In genomic region chr11:10456519-10456918, GRCh38 we compare ENCODE assay signal across 8 cellular contexts. TPM values are rescaled to one million over a fixed set of nuclear protein-coding genes. Genes with fewer than 3 reads are reported as not detected.
DNase-seq lines count a peak whose midpoint lies in the region; ATAC-seq, FAIRE-seq and TF ChIP-seq lines count a peak whose summit lies in the region.

No MANE protein-coding gene starts in this region.

- intact Hi-C loops in thyroid gland (cut with DNase I) = no loop called here

- FAIRE-seq in D721Med (lab: Jason Lieb, UNC) = no peak

- POLR2A ChIA-PET in GM10248 (lab: Yijun Ruan, JAX) = interaction anchor here (2.1 kb wide), 1 partner anchor 14 kb away, joined by 10 read pairs; no protein-coding TSS in a partner anchor

- H3K27me3 ChIP-seq in mucosa of stomach (ENCODE audit: control insufficient read depth, insufficient read depth, low read length) (no peaks in the 10 kb centered on the region), thyroid gland (no peaks in the 10 kb centered on the region)

- in situ Hi-C loops in astrocyte of the cerebellum (cut with HindIII; ENCODE audit: low sequenced_read_pairs) = no loop called here

- H3K4me3 ChIP-seq in astrocyte of the cerebellum (ENCODE audit: low read depth, low read length) (peak overlapping the region; percentile 13), mucosa of stomach (ENCODE audit: low read length) (no peak overlapping the region), thyroid gland (replicated peaks in 1 of 3) (no peak overlapping the region)

- DNase-seq in DMS79 (lab: John Stamatoyannopoulos, UW) = peak; percentile 73
- peak; percentile 40 for DNase-seq in NCI-H128 (lab: John Stamatoyannopoulos, UW; ENCODE audit: unreplicated experiment)
- DNase-seq in astrocyte of the cerebellum (ENCODE audit: low read depth) = no peak
- no peak for DNase-seq in thyroid gland
- no peak for DNase-seq in D721Med (ENCODE audit: insufficient read length, low spot score)
- DNase-seq in GM10248 (ENCODE audit: extremely low spot score) = no peak

- peak overlapping the region; percentile 58 for H3K9ac ChIP-seq in mucosa of stomach (ENCODE audit: low read length)

- CTCF ChIA-PET in GM10248 (lab: Yijun Ruan, JAX) = interaction anchor here (1.2 to 7.1 kb wide), 13 partner anchors 11 to 267 kb away, joined by 3 to 67 read pairs (median 4); partner anchors contain the start of gene RNF141

- H3K36me3 ChIP-seq in mucosa of stomach (ENCODE audit: control insufficient read depth, insufficient read depth, low read length) (no peaks in the 10 kb centered on the region), thyroid gland (no peaks in the 10 kb centered on the region)

- H3K9me3 ChIP-seq in mucosa of stomach (ENCODE audit: control insufficient read depth, low read length) = no peaks in the 10 kb centered on the region
- no peaks in the 10 kb centered on the region for H3K9me3 ChIP-seq in thyroid gland

- TF ChIP-seq POLR2A in thyroid gland (IDR thresholded peaks at IDR 0.05) = no peak

- 74 to 78% methylated on average over 3 of the region's 3 CpGs for WGBS in thyroid gland, 2 donors

- TF ChIP-seq CTCF in astrocyte of the cerebellum (IDR thresholded peaks at IDR 0.05; ENCODE audit: low read depth, low read length, missing control alignments) (no peak), thyroid gland (IDR thresholded peaks at IDR 0.05) (no peak), D721Med (IDR thresholded peaks at IDR 0.05; ENCODE audit: insufficient read depth, missing control alignments) (no peak), GM10248 (IDR thresholded peaks at IDR 0.05; ENCODE audit: control extremely low read depth, extremely low read depth, low read depth, missing control alignments) (no peak)

- no peak for ATAC-seq in GM21528 (IDR thresholded peaks at IDR 0.05; ENCODE audit: low FRiP score, unreplicated experiment)

- H3K4me1 ChIP-seq in mucosa of stomach (ENCODE audit: control insufficient read depth, insufficient read depth, low read length) (peaks cover 21% of the 10 kb centered on the region), thyroid gland (peaks cover 0 to 5% of the 10 kb centered on the region in 2 donors)

- no peak overlapping the region for H3K27ac ChIP-seq in thyroid gland

RNA-seq across cellular contexts. Expression of gene AMPD3, which starts 1.5 kb away (rescaled TPM):
- 10 to 100 TPM in 2 of 4 donors, 1 to 10 TPM in 2; 3.8 to 13.0 (median 7.6) TPM for total RNA-seq in thyroid gland

Comparison
In these comparisons a context has a peak if more than half of its experiments do, and no peak if none do; other contexts are left out.
1. DNase-seq: peak in DMS79 (single experiment) and NCI-H128 (single experiment); none in astrocyte of the cerebellum (single experiment), thyroid gland (0 of 2), D721Med (single experiment) and GM10248 (single experiment).